16 cellular contexts compared by ENCODE assay signal in genomic region chr2:46197672-46198071, GRCh38.
"Had no signal": no experiment of that assay in that cellular context is flagged by ENCODE, and none has a peak within 500 bp of the region (broad histone marks: within the 10 kb centered on the region; RNA-seq: fewer than 3 reads in every experiment).

No MANE protein-coding gene starts in this region.

- DNase-seq: activated CD4-positive, alpha-beta T cell treated with anti-CD3 and anti-CD28 coated beads, Interleukin-2, amount 50 U/mL, for 4 hours; activated T-cell treated with anti-CD3 and anti-CD28 coated beads, Interleukin-2, amount 50 U/mL, for 48 hours; colonic mucosa; kidney glomerular epithelial cell; mucosa of descending colon; naive thymus-derived CD8-positive, alpha-beta T cell; nucleus accumbens; stimulated activated CD4-positive, alpha-beta T cell treated with anti-CD3 and anti-CD28 coated beads, Interleukin-2, amount 100 ng/mL, for 24 hours; stimulated activated naive CD8-positive, alpha-beta T cell treated with anti-CD3 and anti-CD28 coated beads, Interleukin-15, Interleukin-2, amounts not matched to agents 100 U/mL and 50 U/mL, for 24 hours; T-helper 17 cell had no signal

- H3K27me3 ChIP-seq: ascending aorta, cardiac muscle cell, colonic mucosa, gastroesophageal sphincter, hepatocyte, right lobe of liver had no signal

- H2AFZ ChIP-seq: hepatocyte had no signal

- H3K79me2 ChIP-seq: hepatocyte had no signal

- H3K27ac Mint-ChIP-seq: progenitor cell of endocrine pancreas, T-helper 17 cell had no signal

- H3K4me3 Mint-ChIP-seq: naive thymus-derived CD8-positive, alpha-beta T cell; T-helper 17 cell had no signal

- H3K9me3 ChIP-seq: ascending aorta, colonic mucosa, gastroesophageal sphincter, mucosa of descending colon, right lobe of liver had no signal

- H3K36me3 ChIP-seq: ascending aorta, cardiac muscle cell, colonic mucosa, gastroesophageal sphincter, right lobe of liver had no signal

- H3K9me3 Mint-ChIP-seq: naive thymus-derived CD8-positive, alpha-beta T cell had no signal

- H3K27ac ChIP-seq: ascending aorta, cardiac muscle cell, colonic mucosa, gastroesophageal sphincter, hepatocyte had no signal

- H3K4me2 ChIP-seq: hepatocyte had no signal

- H3K4me1 ChIP-seq: colonic mucosa, gastroesophageal sphincter, right lobe of liver had no signal

- H3K27me3 Mint-ChIP-seq: T-helper 17 cell had no signal

- H3K4me3 ChIP-seq: ascending aorta, cardiac muscle cell, colonic mucosa, gastroesophageal sphincter, hepatocyte, mucosa of descending colon, right lobe of liver had no signal

- ATAC-seq: gastroesophageal sphincter; mucosa of descending colon; naive thymus-derived CD8-positive, alpha-beta T cell; stimulated activated naive CD8-positive, alpha-beta T cell treated with anti-CD3 and anti-CD28 coated beads, Interleukin-15, Interleukin-2, amounts not matched to agents 100 U/mL and 50 U/mL, for 24 hours; T-helper 17 cell had no signal
